In the genomic region with DNA sequence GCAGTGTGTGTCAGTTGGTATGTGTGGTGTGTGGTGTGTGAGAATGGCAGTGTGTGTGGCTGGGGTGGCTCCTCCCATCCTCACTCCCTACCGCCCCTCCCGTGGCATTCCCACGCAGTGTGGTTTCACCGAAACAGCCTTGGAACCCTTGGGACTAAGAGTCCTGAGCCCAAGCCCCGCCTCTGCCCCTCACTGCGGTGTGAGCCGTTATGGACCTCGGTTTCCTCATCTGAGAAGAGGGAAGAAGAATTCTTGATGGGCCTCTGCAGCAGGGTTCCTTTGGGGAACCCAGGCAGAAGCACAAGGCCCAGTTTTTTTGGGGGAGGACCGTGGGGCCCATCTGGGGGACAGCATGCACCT, we compare ENCODE assay signal across 1 cellular context.
TF ChIP-seq lines count a peak whose summit lies in the region.

No MANE protein-coding gene starts in this region.

TF ChIP-seq in IMR-90, 13 proteins besides CTCF, POLR2A, EP300 and RAD21:
- TF ChIP-seq MXI1 (IDR thresholded peaks at IDR 0.05; ENCODE audit: borderline replicate concordance, low read depth, low read length): no peak
